In genomic region chr20:19830351-19830750, GRCh38 we compare ENCODE assay signal across 17 cellular contexts.
"Had no signal": no experiment of that assay in that cellular context is flagged by ENCODE, and none has a peak within 500 bp of the region (broad histone marks: within the 10 kb centered on the region; RNA-seq: fewer than 3 reads in every experiment).

No MANE protein-coding gene starts in this region.

- H3K4me1 ChIP-seq: pancreas, thyroid gland had no signal

- H3K4me3 ChIP-seq: ascending aorta, left ventricle myocardium inferior, pancreas, thyroid gland had no signal

- FAIRE-seq: kidney, pancreas had no signal

- H3K27ac ChIP-seq: ascending aorta, foreskin keratinocyte, left ventricle myocardium inferior, pancreas, thyroid gland, VCaP had no signal

- DNase-seq: activated CD4-positive, alpha-beta T cell treated with anti-CD3 and anti-CD28 coated beads for 1 hour; activated effector memory CD4-positive, alpha-beta T cell treated with anti-CD3 and anti-CD28 coated beads, Interleukin-2, amount 50 U/mL, for 16 hours; activated T-cell treated with anti-CD3 and anti-CD28 coated beads, Interleukin-2, amount 50 U/mL, for 72 hours; effector memory CD4-positive, alpha-beta T cell; foreskin keratinocyte; head of caudate nucleus; kidney; left ventricle myocardium inferior; natural killer cell; pancreas; stimulated activated CD4-positive, alpha-beta T cell treated with anti-CD3 and anti-CD28 coated beads, Interleukin-1b, Interleukin-23, amount 100 ng/mL, for 48 hours; stimulated activated CD8-positive, alpha-beta memory T cell treated with anti-CD3 and anti-CD28 coated beads, Interleukin-4, amount 100 ng/mL, for 48 hours; stimulated activated naive CD4-positive, alpha-beta T cell; T-helper 17 cell; thyroid gland had no signal

- H3K36me3 ChIP-seq: ascending aorta, left ventricle myocardium inferior, pancreas, thyroid gland had no signal

- H3K27me3 ChIP-seq: ascending aorta, foreskin keratinocyte, pancreas, thyroid gland had no signal

- H3K9me3 ChIP-seq: ascending aorta, left ventricle myocardium inferior, pancreas, thyroid gland had no signal
